21 cellular contexts compared by ENCODE assay signal in the genomic region with DNA sequence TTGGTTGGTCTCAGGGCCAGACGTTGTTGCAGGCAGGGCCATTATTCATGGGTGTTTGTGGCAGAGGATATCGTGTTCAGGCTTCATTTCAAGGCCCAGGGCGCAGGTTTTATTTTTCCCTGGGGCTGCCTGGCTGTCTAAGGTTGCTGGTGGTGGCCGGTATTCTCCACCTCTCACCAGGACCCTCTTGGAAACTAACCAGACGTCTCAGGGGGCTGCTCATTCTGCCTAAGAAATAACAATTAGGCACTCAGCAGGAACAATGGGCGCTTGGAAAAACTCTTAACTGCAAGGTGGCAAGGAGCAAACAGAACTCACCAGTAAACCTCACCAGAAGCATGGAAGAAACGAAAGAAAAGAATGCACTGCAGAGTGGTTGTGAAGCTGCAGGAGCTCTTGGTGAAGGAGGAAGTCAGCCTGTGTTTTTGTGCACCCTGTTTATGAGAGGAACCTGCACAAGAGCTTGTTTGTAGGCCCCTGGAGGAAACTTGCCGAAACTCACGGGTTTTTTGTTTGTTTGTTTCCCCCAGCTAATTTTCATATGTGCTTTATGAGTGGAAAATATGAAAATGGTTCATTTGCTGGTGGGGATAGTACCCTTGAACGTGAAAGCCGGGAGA.
DNase-seq lines count a peak whose midpoint lies in the region; TF ChIP-seq lines count a peak whose summit lies in the region.
"Had no signal": no experiment of that assay in that cellular context is flagged by ENCODE, and none has a peak within 500 bp of the region (broad histone marks: within the 10 kb centered on the region; RNA-seq: fewer than 3 reads in every experiment).

No MANE protein-coding gene starts in this region.

- no peaks in the 10 kb centered on the region for H3K9me3 Mint-ChIP-seq in Calu3 (ENCODE audit: low read depth, unreplicated experiment)
- H3K9me3 Mint-ChIP-seq: CD8-positive, alpha-beta memory T cell had no signal

- TF ChIP-seq CTCF in foreskin fibroblast (IDR thresholded peaks at IDR 0.05; ENCODE audit: low read depth, low read length) (no peak), Calu3 (IDR thresholded peaks at IDR 0.05; ENCODE audit: unreplicated experiment) (no peak)

- peaks cover 94% of the 10 kb centered on the region for H3K27me3 Mint-ChIP-seq in Calu3 (ENCODE audit: unreplicated experiment)

- CTCF ChIA-PET in Calu3 (lab: Charles Lee) = interaction anchor here (1.0 kb wide), 1 partner anchor 142 kb away, joined by 4 read pairs; no protein-coding TSS in a partner anchor

- intact Hi-C loops in Calu3 (cut with micrococcal nuclease; ENCODE audit: unreplicated experiment) = no loop called here

- DNase-seq in NOMO-1 treated with DMSO at 0.1 percent for 48 hours (lab: John Stamatoyannopoulos, UW; ENCODE audit: unreplicated experiment) = peak; percentile 4
- DNase-seq in NOMO-1 (lab: John Stamatoyannopoulos, UW; ENCODE audit: unreplicated experiment in 2 of 2) = no peak
- peak; percentile 30 for DNase-seq in NT2/D1 (ENCODE audit: low read depth, low spot score)
- peak; percentile 88 for DNase-seq in left kidney (ENCODE audit: low read depth, low spot score)
- no peak for DNase-seq in foreskin fibroblast
- DNase-seq in Calu3 = no peak
- no peak for DNase-seq in islet precursor cell
- DNase-seq in activated naive CD4-positive, alpha-beta T cell treated with Interleukin-2 at 50 U/mL for 16 hours = no peak
- DNase-seq: AML-193; CD8-positive, alpha-beta memory T cell; DMS79; HCEC 1CT; MG63; NCI-H1048; NCI-H1436; NCI-H187 treated with DMSO at 0.1 percent for 48 hours; NCI-H2227 treated with DMSO at 0.1 percent for 48 hours; NCI-H510A treated with DMSO at 0.1 percent for 48 hours; NCI-H748 treated with DMSO at 0.1 percent for 48 hours; OCI-M1; Right ventricle myocardium superior had no signal

- no peaks in the 10 kb centered on the region for H3K9me3 ChIP-seq in NT2/D1 (ENCODE audit: insufficient read depth, low read length)
- H3K9me3 ChIP-seq: MG63 had no signal

- no peaks in the 10 kb centered on the region for H3K36me3 Mint-ChIP-seq in Calu3 (ENCODE audit: insufficient read depth, unreplicated experiment)
- H3K36me3 Mint-ChIP-seq: CD8-positive, alpha-beta memory T cell had no signal

- H3K9ac ChIP-seq in NT2/D1 (ENCODE audit: insufficient read length, low read depth) = no peak overlapping the region

- H3K27me3 ChIP-seq in NT2/D1 (ENCODE audit: insufficient read depth, insufficient read length) = peaks cover 23% of the 10 kb centered on the region
- H3K27me3 ChIP-seq: MG63 had no signal

- H3K4me1 ChIP-seq in NT2/D1 (ENCODE audit: insufficient read depth, insufficient read length) = peaks cover 12% of the 10 kb centered on the region

- H3K4me1 Mint-ChIP-seq in Calu3 (ENCODE audit: low read depth, unreplicated experiment) = no peaks in the 10 kb centered on the region
- H3K4me1 Mint-ChIP-seq: CD8-positive, alpha-beta memory T cell had no signal

- H3K36me3 ChIP-seq in NT2/D1 (ENCODE audit: insufficient read depth, insufficient read length, low read length) = no peaks in the 10 kb centered on the region
- H3K36me3 ChIP-seq: MG63 had no signal

- H3K27ac Mint-ChIP-seq in Calu3 (ENCODE audit: unreplicated experiment) = no peak overlapping the region
- H3K27ac Mint-ChIP-seq: CD8-positive, alpha-beta memory T cell had no signal

- no TSS peak for BruUV-seq in Calu3 (replicated peaks; lab: Mats Ljungman, UMichigan)

- H3K4me3 Mint-ChIP-seq in Calu3 (ENCODE audit: low read depth, unreplicated experiment) = no peak overlapping the region
- H3K4me3 Mint-ChIP-seq: CD8-positive, alpha-beta memory T cell had no signal

- H3K4me3 ChIP-seq in NT2/D1 (ENCODE audit: insufficient read length, low read depth) (no peak overlapping the region), foreskin fibroblast (ENCODE audit: low read depth in 1 of 2, low read length in 2 of 2) (no peak overlapping the region)
- H3K4me3 ChIP-seq: MG63 had no signal

Comparison
In these comparisons a context has a peak if more than half of its experiments do, and no peak if none do; other contexts are left out.
1. DNase-seq: peak in NOMO-1 treated with DMSO at 0.1 percent for 48 hours (single experiment), NT2/D1 (single experiment) and left kidney (single experiment); none in NOMO-1 (0 of 2), foreskin fibroblast (0 of 2), Calu3 (single experiment), islet precursor cell (single experiment) and activated naive CD4-positive, alpha-beta T cell treated with Interleukin-2 at 50 U/mL for 16 hours (single experiment).